1 cellular context compared by ENCODE assay signal in genomic region chr3:97764186-97765055, GRCh38.
TF ChIP-seq lines count a peak whose summit lies in the region.

TSS of gene ARL6 (plus strand) at chr3:97764758. CDS start at chr3:97768108, 3,350 bp downstream.

TF ChIP-seq in HepG2, 621 proteins besides CTCF, POLR2A, EP300 and RAD21 (continued from another document and continues in another):
- TF ChIP-seq ZBTB49 (CRISPR knock-in tag; IDR thresholded peaks at IDR 0.05; ENCODE audit: borderline replicate concordance) (no peak), PREB (CRISPR knock-in tag; IDR thresholded peaks at IDR 0.05) (no peak), ZXDC (CRISPR knock-in tag; IDR thresholded peaks at IDR 0.05) (no peak), TBX3 (IDR thresholded peaks at IDR 0.05; ENCODE audit: borderline replicate concordance) (no peak), RBM22 (optimal IDR thresholded peaks at IDR 0.05; ENCODE audit: low read length) (no peak), NCOA5 (CRISPR knock-in tag; IDR thresholded peaks at IDR 0.05) (no peak), ZNF274 (CRISPR knock-in tag; IDR thresholded peaks at IDR 0.05) (peak; percentile 86; the same call in 1 of the 2 replicates), TBL1XR1 (IDR thresholded peaks at IDR 0.05; ENCODE audit: borderline replicate concordance, low read length, partially characterized antibody) (no peak), EHMT2 (IDR thresholded peaks at IDR 0.05; ENCODE audit: borderline replicate concordance, low read depth, low read length) (no peak), ZNF142 (CRISPR knock-in tag; IDR thresholded peaks at IDR 0.05) (peak; percentile 66; the same call in 1 of the 2 replicates), HOXA7 (CRISPR knock-in tag; IDR thresholded peaks at IDR 0.05) (no peak), ZNF891 (CRISPR knock-in tag; IDR thresholded peaks at IDR 0.05) (0 out of 2 replicates have a peak, but pooled peaks have one; percentile 85), ZFP90 (CRISPR knock-in tag; IDR thresholded peaks at IDR 0.05; ENCODE audit: borderline replicate concordance) (peak; percentile 81), YY1 (IDR thresholded peaks at IDR 0.05; ENCODE audit: insufficient read depth, insufficient replicate concordance, low read depth, low read length) (no peak), DMTF1 (CRISPR knock-in tag; IDR thresholded peaks at IDR 0.05) (no peak), ZNF749 (CRISPR knock-in tag; IDR thresholded peaks at IDR 0.05; ENCODE audit: borderline replicate concordance) (0 out of 2 replicates have a peak, but pooled peaks have one; percentile 41), EED (CRISPR knock-in tag; IDR thresholded peaks at IDR 0.05) (no peak), KDM5A (IDR thresholded peaks at IDR 0.05; ENCODE audit: borderline replicate concordance, low read length) (peak; percentile 67; the same call in 1 of the 2 replicates), RCOR2 (CRISPR knock-in tag; IDR thresholded peaks at IDR 0.05) (no peak), ZNF691 (CRISPR knock-in tag; IDR thresholded peaks at IDR 0.05; ENCODE audit: borderline replicate concordance, low read depth) (no peak), KAT8 (CRISPR knock-in tag; IDR thresholded peaks at IDR 0.05) (peak; percentile 81), ZNF605 (CRISPR knock-in tag; IDR thresholded peaks at IDR 0.05) (peak; percentile 54; the same call in 1 of the 2 replicates), TFDP1 (CRISPR knock-in tag; IDR thresholded peaks at IDR 0.05; ENCODE audit: borderline replicate concordance) (no peak), TFE3 (CRISPR knock-in tag; IDR thresholded peaks at IDR 0.05) (no peak), ZNF235 (CRISPR knock-in tag; IDR thresholded peaks at IDR 0.05; ENCODE audit: borderline replicate concordance) (0 out of 2 replicates have a peak, but pooled peaks have one; percentile 38), ZNF678 (CRISPR knock-in tag; IDR thresholded peaks at IDR 0.05) (no peak), THYN1 (CRISPR knock-in tag; IDR thresholded peaks at IDR 0.05; ENCODE audit: borderline replicate concordance, low read depth) (no peak), ZBTB10 (CRISPR knock-in tag; IDR thresholded peaks at IDR 0.05; ENCODE audit: borderline replicate concordance) (0 out of 2 replicates have a peak, but pooled peaks have one; percentile 38), ZNF574 (CRISPR knock-in tag; IDR thresholded peaks at IDR 0.05) (peak; percentile 87)
